15 cellular contexts compared by ENCODE assay signal in genomic region chr1:100736766-100737165, GRCh38. TPM values are rescaled to one million over a fixed set of nuclear protein-coding genes. Genes with fewer than 3 reads are reported as not detected.
A peak's percentile ranks its signal among the peaks of the same experiment; 100 is the strongest.
DNase-seq lines count a peak whose midpoint lies in the region; ATAC-seq, FAIRE-seq and TF ChIP-seq lines count a peak whose summit lies in the region.
"Had no signal": no experiment of that assay in that cellular context is flagged by ENCODE, and none has a peak within 500 bp of the region (broad histone marks: within the 10 kb centered on the region; RNA-seq: fewer than 3 reads in every experiment).

No MANE protein-coding gene starts in this region.

- H3K27ac Mint-ChIP-seq in osteocyte (ENCODE audit: unreplicated experiment): peak overlapping the region; percentile 70
- H3K27ac Mint-ChIP-seq: activated CD8-positive, alpha-beta memory T cell treated with anti-CD3 and anti-CD28 coated beads, Interleukin-2, amount 10 ng/mL, durations not matched to agents 7 days and 5 days; activated naive CD8-positive, alpha-beta T cell treated with anti-CD3 and anti-CD28 coated beads, Interleukin-2, amount 10 ng/mL, durations not matched to agents 7 days and 5 days; CD4-positive, alpha-beta T cell had no signal

- H3K27me3 ChIP-seq in bronchial epithelial cell (ENCODE audit: control insufficient read depth, insufficient read depth, low read length): no peaks in the 10 kb centered on the region

- FAIRE-seq in bronchial epithelial cell (lab: Jason Lieb, UNC): no peak

- H3K4me3 ChIP-seq in bronchial epithelial cell (ENCODE audit: low read depth, low read length) (no peak overlapping the region), mucosa of descending colon (no peak overlapping the region)
- H3K4me3 ChIP-seq: lung had no signal

- H3K4me1 ChIP-seq in mucosa of descending colon (ENCODE audit: low read depth): no peaks in the 10 kb centered on the region

- H3K9me3 ChIP-seq in mucosa of descending colon: no peaks in the 10 kb centered on the region

- H3K4me1 Mint-ChIP-seq in osteocyte (ENCODE audit: unreplicated experiment): peaks cover 33% of the 10 kb centered on the region
- H3K4me1 Mint-ChIP-seq: activated CD8-positive, alpha-beta memory T cell treated with anti-CD3 and anti-CD28 coated beads, Interleukin-2, amount 10 ng/mL, durations not matched to agents 7 days and 5 days; activated naive CD8-positive, alpha-beta T cell treated with anti-CD3 and anti-CD28 coated beads, Interleukin-2, amount 10 ng/mL, durations not matched to agents 7 days and 5 days had no signal

- intact Hi-C loops in mucosa of descending colon (cut with DNase I, micrococcal nuclease): no loop called here

- DNase-seq in ELR (ENCODE audit: low read depth) (peak; percentile 63), NCI-H2171 treated with DMSO at 0.1 percent for 48 hours (lab: John Stamatoyannopoulos, UW) (peak; percentile 65), bronchial epithelial cell (ENCODE audit: low read depth) (peak; percentile 44), osteocyte (ENCODE audit: extremely low spot score, unreplicated experiment) (no peak), NCI-H748 (lab: John Stamatoyannopoulos, UW; ENCODE audit: unreplicated experiment) (no peak), mucosa of descending colon (no peak)
- DNase-seq in effector CD8-positive, alpha-beta T cell (lab: John Stamatoyannopoulos, UW): no peak
- DNase-seq: activated CD8-positive, alpha-beta memory T cell treated with anti-CD3 and anti-CD28 coated beads, Interleukin-2, amount 10 ng/mL, durations not matched to agents 7 days and 5 days; activated naive CD8-positive, alpha-beta T cell treated with anti-CD3 and anti-CD28 coated beads, Interleukin-2, amount 10 ng/mL, durations not matched to agents 7 days and 5 days; CD4-positive, alpha-beta T cell; effector CD4-positive, alpha-beta T cell; NCI-H2029 had no signal

- peaks cover 15% of the 10 kb centered on the region for H3K9me3 Mint-ChIP-seq in osteocyte (ENCODE audit: unreplicated experiment)
- H3K9me3 Mint-ChIP-seq: CD4-positive, alpha-beta T cell had no signal

- no peak for ATAC-seq in GM21529 (IDR thresholded peaks at IDR 0.05; ENCODE audit: unreplicated experiment)
- ATAC-seq in mucosa of descending colon: no peak
- ATAC-seq: activated CD8-positive, alpha-beta memory T cell treated with anti-CD3 and anti-CD28 coated beads, Interleukin-2, amount 10 ng/mL, durations not matched to agents 7 days and 5 days; Panc1 had no signal

- H3K36me3 ChIP-seq in bronchial epithelial cell (ENCODE audit: control insufficient read depth, insufficient read depth, low read length) (no peaks in the 10 kb centered on the region), mucosa of descending colon (ENCODE audit: low read depth) (no peaks in the 10 kb centered on the region)

- TF ChIP-seq CTCF in bronchial epithelial cell (IDR thresholded peaks at IDR 0.05; ENCODE audit: insufficient read depth, low read length, severe bottlenecking): no peak
- TF ChIP-seq CTCF in osteocyte (IDR thresholded peaks at IDR 0.05): no peak
- TF ChIP-seq CTCF in mucosa of descending colon (IDR thresholded peaks at IDR 0.05): no peak

- no peaks in the 10 kb centered on the region for H3K27me3 Mint-ChIP-seq in osteocyte (ENCODE audit: unreplicated experiment)
- H3K27me3 Mint-ChIP-seq: CD4-positive, alpha-beta T cell had no signal

- H3K36me3 Mint-ChIP-seq in osteocyte (ENCODE audit: unreplicated experiment): peaks cover 6% of the 10 kb centered on the region
- H3K36me3 Mint-ChIP-seq: activated naive CD8-positive, alpha-beta T cell treated with anti-CD3 and anti-CD28 coated beads, Interleukin-2, amount 10 ng/mL, durations not matched to agents 7 days and 5 days had no signal

- H3K4me3 Mint-ChIP-seq in osteocyte (ENCODE audit: unreplicated experiment): no peak overlapping the region
- H3K4me3 Mint-ChIP-seq: activated CD8-positive, alpha-beta memory T cell treated with anti-CD3 and anti-CD28 coated beads, Interleukin-2, amount 10 ng/mL, durations not matched to agents 7 days and 5 days; activated naive CD8-positive, alpha-beta T cell treated with anti-CD3 and anti-CD28 coated beads, Interleukin-2, amount 10 ng/mL, durations not matched to agents 7 days and 5 days; CD4-positive, alpha-beta T cell had no signal

RNA-seq across cellular contexts. Expression of gene VCAM1, which starts 17.2 kb away (rescaled TPM):
- 0.13 and 1.8 TPM in 2 replicates for total RNA-seq in bronchial epithelial cell
- total RNA-seq in osteocyte: 8.2 and 9.6 TPM in 2 replicates
- total RNA-seq in mucosa of descending colon: 1 to 10 TPM; 4.0 to 9.4 (median 6.5) TPM
- total RNA-seq: CD4-positive, alpha-beta T cell had no signal

Comparison
In these comparisons a context has a peak if more than half of its experiments do, and no peak if none do; other contexts are left out.
1. DNase-seq: peak in ELR (single experiment), NCI-H2171 treated with DMSO at 0.1 percent for 48 hours (single experiment) and bronchial epithelial cell (single experiment); none in osteocyte (single experiment), NCI-H748 (single experiment), mucosa of descending colon (0 of 3) and effector CD8-positive, alpha-beta T cell (single experiment).